Comparison of ENCODE assay signal across 8 cellular contexts in the genomic region with DNA sequence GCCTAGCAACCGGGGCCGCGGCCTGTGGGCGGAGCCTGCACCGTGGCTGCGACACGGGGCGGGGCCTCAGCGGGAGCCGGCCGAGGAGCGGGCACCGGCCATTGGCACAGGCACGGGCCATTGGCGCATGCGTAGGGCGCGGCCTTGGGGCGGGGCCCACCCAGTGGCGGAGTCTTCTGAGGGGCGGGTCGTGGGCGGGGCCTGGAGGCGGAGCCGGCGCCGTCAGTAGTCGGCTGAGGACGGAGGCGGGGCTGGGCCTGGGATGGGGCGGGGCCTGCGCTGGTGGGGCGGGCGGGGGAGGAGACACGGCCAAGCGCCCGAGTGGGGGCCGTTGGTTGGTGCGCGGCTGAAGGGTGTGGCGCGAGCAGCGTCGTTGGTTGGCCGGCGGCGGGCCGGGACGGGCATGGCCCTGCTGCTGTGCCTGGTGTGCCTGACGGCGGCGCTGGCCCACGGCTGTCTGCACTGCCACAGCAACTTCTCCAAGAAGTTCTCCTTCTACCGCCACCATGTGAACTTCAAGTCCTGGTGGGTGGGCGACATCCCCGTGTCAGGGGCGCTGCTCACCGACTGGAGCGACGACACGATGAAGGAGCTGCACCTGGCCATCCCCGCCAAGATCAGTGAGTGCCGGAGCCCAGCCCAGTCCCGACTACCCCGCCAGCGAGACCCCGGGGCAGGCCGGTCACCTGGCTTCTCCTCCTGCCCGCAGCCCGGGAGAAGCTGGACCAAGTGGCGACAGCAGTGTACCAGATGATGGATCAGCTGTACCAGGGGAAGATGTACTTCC. TPM values are rescaled to one million over a fixed set of nuclear protein-coding genes. Genes with fewer than 3 reads are reported as not detected.
DNase-seq lines count a peak whose midpoint lies in the region; ATAC-seq lines count a peak whose summit lies in the region.

A gene with protein sequence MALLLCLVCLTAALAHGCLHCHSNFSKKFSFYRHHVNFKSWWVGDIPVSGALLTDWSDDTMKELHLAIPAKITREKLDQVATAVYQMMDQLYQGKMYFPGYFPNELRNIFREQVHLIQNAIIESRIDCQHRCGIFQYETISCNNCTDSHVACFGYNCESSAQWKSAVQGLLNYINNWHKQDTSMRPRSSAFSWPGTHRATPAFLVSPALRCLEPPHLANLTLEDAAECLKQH (plus strand): TSS at position 373 of the 787 bp plus-strand sequence. CDS start 31 bp downstream, at position 404.

- H3K9ac ChIP-seq in mucosa of stomach (ENCODE audit: low read length): peak within 1 kb of the TSS; percentile 73

- no peaks in the 10 kb centered on the region for H3K9me3 ChIP-seq in mucosa of stomach (ENCODE audit: control insufficient read depth, low read length)

- peak within 1 kb of the TSS; percentile 95 for H3K4me3 Mint-ChIP-seq in activated T-cell treated with anti-CD3 and anti-CD28 coated beads, Interleukin-2, amount 50 U/mL, for 24 hours

- peaks cover 26% of the 10 kb centered on the region for H3K4me1 ChIP-seq in mucosa of stomach (ENCODE audit: control insufficient read depth, insufficient read depth, low read length)

- DNase-seq in DMS53 (lab: John Stamatoyannopoulos, UW) (peak; percentile 98), OCI-M2 (lab: John Stamatoyannopoulos, UW; ENCODE audit: unreplicated experiment) (peak; percentile 91)
- peak; percentile 88 for DNase-seq in Jurkat, Clone E6-1 (ENCODE audit: low read depth, low spot score)
- DNase-seq in activated T-cell treated with anti-CD3 and anti-CD28 coated beads, Interleukin-2, amount 50 U/mL, for 24 hours: peak; percentile 100
- peak; percentile 100 for DNase-seq in stimulated activated CD8-positive, alpha-beta memory T cell treated with anti-CD3 and anti-CD28 coated beads, Interleukin-7, amount 100 ng/mL, for 1 hour (ENCODE audit: low read depth in 2 of 2)

- H3K36me3 ChIP-seq in mucosa of stomach (ENCODE audit: control insufficient read depth, insufficient read depth, low read length): peaks cover 3% of the 10 kb centered on the region

- H3K27ac Mint-ChIP-seq in activated T-cell treated with anti-CD3 and anti-CD28 coated beads, Interleukin-2, amount 50 U/mL, for 24 hours: peak within 1 kb of the TSS; percentile 96

- H3K36me3 Mint-ChIP-seq in activated T-cell treated with anti-CD3 and anti-CD28 coated beads, Interleukin-2, amount 50 U/mL, for 24 hours (ENCODE audit: low read depth): peaks cover 56% of the 10 kb centered on the region

- no peaks in the 10 kb centered on the region for H3K27me3 ChIP-seq in mucosa of stomach (ENCODE audit: control insufficient read depth, insufficient read depth, low read length)

- peaks cover 42% of the 10 kb centered on the region for H3K4me1 Mint-ChIP-seq in activated T-cell treated with anti-CD3 and anti-CD28 coated beads, Interleukin-2, amount 50 U/mL, for 24 hours (ENCODE audit: low read depth)

- no peaks in the 10 kb centered on the region for H3K9me3 Mint-ChIP-seq in activated T-cell treated with anti-CD3 and anti-CD28 coated beads, Interleukin-2, amount 50 U/mL, for 24 hours

- no peaks in the 10 kb centered on the region for H3K27me3 Mint-ChIP-seq in activated T-cell treated with anti-CD3 and anti-CD28 coated beads, Interleukin-2, amount 50 U/mL, for 24 hours

- ATAC-seq in GM21717 (IDR thresholded peaks at IDR 0.05; ENCODE audit: unreplicated experiment): peak; percentile 51
- ATAC-seq in esophagus mucosa: peak; percentile 88

- H3K4me3 ChIP-seq in Jurkat, Clone E6-1 (ENCODE audit: low read length): peak within 1 kb of the TSS; percentile 76
- H3K4me3 ChIP-seq in mucosa of stomach (ENCODE audit: low read length): peak within 1 kb of the TSS; percentile 63

RNA-seq across cellular contexts. Expression of the gene that starts here (rescaled TPM):
- 5.1 TPM for polyA plus RNA-seq in Jurkat, Clone E6-1 (2012; ENCODE audit: insufficient read depth, insufficient read length)
- total RNA-seq in esophagus mucosa: 4.7 TPM

Comparison
In these comparisons a context has a peak if more than half of its experiments do, and no peak if none do; other contexts are left out.
1. Peak in every context shown above with its lines: DNase-seq, ATAC-seq and H3K4me3 ChIP-seq.